ENCODE assay signal across 8 cellular contexts in the genomic region with DNA sequence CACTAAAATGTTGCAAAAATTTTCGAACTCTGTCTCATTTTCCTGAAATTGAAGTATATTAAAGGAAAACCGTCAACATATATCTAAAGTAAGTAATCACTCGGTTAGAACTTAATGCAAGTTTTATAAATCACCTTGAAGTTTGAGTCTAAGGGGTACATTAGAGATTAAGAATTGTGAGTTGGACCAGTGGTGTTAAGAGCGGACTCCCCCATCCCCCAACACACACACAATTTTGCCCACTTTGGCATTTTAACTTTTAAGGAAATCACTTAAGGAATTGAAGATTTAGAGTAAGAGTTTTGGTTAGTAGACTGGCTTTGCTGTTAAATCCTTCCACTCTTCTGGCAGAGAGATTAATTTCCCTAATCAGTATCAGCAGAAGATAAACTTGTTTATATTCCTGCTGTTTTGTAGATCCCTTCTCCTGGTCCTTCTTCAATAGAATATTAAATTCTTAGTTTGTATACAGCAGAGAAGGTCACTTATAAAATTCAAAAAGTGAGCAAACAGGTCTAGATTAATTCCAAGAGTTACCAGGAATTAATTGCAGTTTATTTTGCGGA. TPM values are rescaled to one million over a fixed set of nuclear protein-coding genes. Genes with fewer than 3 reads are reported as not detected.
DNase-seq lines count a peak whose midpoint lies in the region; ATAC-seq and TF ChIP-seq lines count a peak whose summit lies in the region.

No MANE protein-coding gene starts in this region.

- no peaks in the 10 kb centered on the region for H3K9me3 Mint-ChIP-seq in HFFc6
- H3K9me3 Mint-ChIP-seq in MCF 10A (ENCODE audit: unreplicated experiment): no peaks in the 10 kb centered on the region

- no peaks in the 10 kb centered on the region for H3K9me3 ChIP-seq in A673 (ENCODE audit: low read depth, low read length, poor library complexity, severe bottlenecking)
- H3K9me3 ChIP-seq in mesodermal cell (ENCODE audit: control insufficient read depth, low read length): no peaks in the 10 kb centered on the region

- no CpG with 5 or more reads among the region's 5 CpGs for WGBS in mesodermal cell (ENCODE audit: insufficient coverage in 2 of 2), 2 experiments

- H3K27ac ChIP-seq in A673 (ENCODE audit: low read depth, low read length, poor library complexity, severe bottlenecking) (peak overlapping the region; percentile 93), mesodermal cell (ENCODE audit: low read depth, low read length, severe bottlenecking) (no peak overlapping the region)

- H3K4me3 Mint-ChIP-seq in HFFc6 (peak overlapping the region; percentile 97), MCF 10A (ENCODE audit: unreplicated experiment) (peak overlapping the region; percentile 95)

- H3K36me3 Mint-ChIP-seq in HFFc6 (ENCODE audit: low read depth) (peaks cover 33% of the 10 kb centered on the region), MCF 10A (ENCODE audit: insufficient read depth, unreplicated experiment) (peaks cover 6% of the 10 kb centered on the region)

- POLR2A ChIA-PET in A673 (lab: Charles Lee; ENCODE audit: low non-redundant PET): no interaction called here
- POLR2A ChIA-PET in MCF 10A (lab: Yijun Ruan, JAX): interaction anchor here (0.6 to 5.6 kb wide), 29 partner anchors 9 to 231 kb away, joined by 3 to 68 read pairs (median 11); a partner anchor contains a TSS

- DNase-seq in A673 (ENCODE audit: low spot score) (no peak), HFFc6 (no peak), MCF 10A (ENCODE audit: unreplicated experiment) (no peak), activated gamma-delta T cell treated with Interleukin-2 at 50 U/mL for 16 hours (no peak), OCI-M2 (lab: John Stamatoyannopoulos, UW; ENCODE audit: unreplicated experiment) (no peak)
- DNase-seq in activated effector memory CD4-positive, alpha-beta T cell treated with Interleukin-2 at 50 U/mL for 16 hours: no peak

- H3K27me3 Mint-ChIP-seq in HFFc6 (ENCODE audit: insufficient read depth) (no peaks in the 10 kb centered on the region; the same call in 1 of the 2 replicates), MCF 10A (ENCODE audit: insufficient read depth, unreplicated experiment) (no peaks in the 10 kb centered on the region)

- intact Hi-C loops in A673 (cut with micrococcal nuclease; ENCODE audit: unreplicated experiment): no loop called here
- intact Hi-C loops in MCF 10A (cut with micrococcal nuclease): loop anchor here (1.0 to 5.0 kb wide), 2 partner anchors 55 to 222 kb away; no protein-coding TSS in a partner anchor

- H3K4me3 ChIP-seq in A673 (ENCODE audit: low read depth, low read length, poor library complexity, severe bottlenecking) (peak overlapping the region; percentile 93), mesodermal cell (ENCODE audit: extremely low read depth, insufficient read depth, low read length, poor library complexity, severe bottlenecking) (peak overlapping the region; percentile 67)

- H3K27ac Mint-ChIP-seq in HFFc6 (peak overlapping the region; percentile 94), MCF 10A (ENCODE audit: low read depth, unreplicated experiment) (peak overlapping the region; percentile 90)

- no peak for ATAC-seq in HG03354 (IDR thresholded peaks at IDR 0.05; ENCODE audit: poor library complexity, severe bottlenecking, unreplicated experiment)

- no peaks in the 10 kb centered on the region for H3K27me3 ChIP-seq in A673 (replicated peaks; ENCODE audit: insufficient read depth, low read depth, low read length, poor library complexity)

- H3K4me1 Mint-ChIP-seq in HFFc6 (ENCODE audit: low read depth): peaks cover 46% of the 10 kb centered on the region
- H3K4me1 Mint-ChIP-seq in MCF 10A (ENCODE audit: insufficient read depth, unreplicated experiment): peaks cover 32% of the 10 kb centered on the region

- BruUV-seq in A673 (replicated peaks; lab: Mats Ljungman, UMichigan) (TSS peak; percentile 47), MCF 10A (replicated peaks; lab: Mats Ljungman, UMichigan) (TSS peak; percentile 35)

- H3K4me1 ChIP-seq in A673 (ENCODE audit: insufficient read depth, low read length, poor library complexity, severe bottlenecking) (peaks cover 23% of the 10 kb centered on the region), mesodermal cell (ENCODE audit: control insufficient read depth, insufficient read depth, low read length, poor library complexity, severe bottlenecking) (peaks cover 7% of the 10 kb centered on the region)

- CTCF ChIA-PET in A673 (lab: Charles Lee): no interaction called here
- CTCF ChIA-PET in MCF 10A (lab: Yijun Ruan, JAX): interaction anchor here (1.0 to 2.5 kb wide), 4 partner anchors 33 to 225 kb away, joined by 3 to 10 read pairs (median 4); no protein-coding TSS in a partner anchor

- H3K36me3 ChIP-seq in A673 (ENCODE audit: insufficient read depth, low read length, poor library complexity, severe bottlenecking) (no peaks in the 10 kb centered on the region), mesodermal cell (ENCODE audit: control insufficient read depth, insufficient read depth, low read length) (peaks cover 11% of the 10 kb centered on the region)

- TF ChIP-seq CTCF in A673 (conservative IDR thresholded peaks at IDR 0.05; ENCODE audit: low read depth, low read length) (no peak), HFFc6 (IDR thresholded peaks at IDR 0.05) (no peak), MCF 10A (IDR thresholded peaks at IDR 0.05; ENCODE audit: unreplicated experiment) (no peak)

RNA-seq across cellular contexts. Expression of a gene that starts 1.5 kb away (rescaled TPM):
- total RNA-seq in A673 (2021): 135 and 136 TPM in 2 replicates
- total RNA-seq in HFFc6 (2021; fragmentation: NEBNext Ultra II Directional; extraction: Animal tissue kit (Norgen Biotek cat#: 25700)): 100 to 1,000 TPM; 217 to 265 (median 233) TPM
- 193 and 202 TPM in 2 replicates for total RNA-seq in MCF 10A (2022)
- polyA plus RNA-seq in mesodermal cell (2013, experiment 1 of 2): 246 TPM
- polyA plus RNA-seq in mesodermal cell (2013, experiment 2 of 2): 253 TPM
